24 cellular contexts compared by ENCODE assay signal in the genomic region with DNA sequence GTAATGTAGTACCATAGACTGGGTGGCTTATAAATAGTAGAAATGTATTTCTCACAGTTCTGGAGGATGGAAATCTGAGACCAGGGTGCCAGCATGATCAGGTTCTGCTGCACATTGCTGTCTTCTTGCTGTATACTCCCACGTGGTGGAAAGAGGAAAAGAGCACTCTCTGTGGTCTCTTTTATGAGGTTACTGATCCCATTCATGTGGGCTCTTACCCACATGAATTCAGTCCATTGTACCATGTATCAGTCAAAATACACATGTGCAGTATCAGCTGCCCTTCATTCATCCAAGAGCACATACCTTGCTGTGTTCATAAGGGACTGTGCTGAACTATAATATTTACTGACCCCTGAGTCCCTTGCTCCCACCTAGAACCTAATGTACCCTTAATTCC. TPM values are rescaled to one million over a fixed set of nuclear protein-coding genes. Genes with fewer than 3 reads are reported as not detected.
DNase-seq lines count a peak whose midpoint lies in the region; ATAC-seq, FAIRE-seq and TF ChIP-seq lines count a peak whose summit lies in the region.
"Had no signal": no experiment of that assay in that cellular context is flagged by ENCODE, and none has a peak within 500 bp of the region (broad histone marks: within the 10 kb centered on the region; RNA-seq: fewer than 3 reads in every experiment).

No MANE protein-coding gene starts in this region.

- no peak overlapping the region for H3K4me2 ChIP-seq in DND-41 (ENCODE audit: insufficient read depth, low read length)
- H3K4me2 ChIP-seq: KMS-11 had no signal

- no peaks in the 10 kb centered on the region for H3K79me2 ChIP-seq in DND-41 (ENCODE audit: insufficient read depth, low read length)

- H3K36me3 Mint-ChIP-seq in endothelial cell (ENCODE audit: low read depth, unreplicated experiment), result no peaks in the 10 kb centered on the region
- H3K36me3 Mint-ChIP-seq: CD4-positive, CD25-positive, alpha-beta regulatory T cell had no signal

- H3K36me3 ChIP-seq in DND-41 (ENCODE audit: insufficient read depth, low read length), result no peaks in the 10 kb centered on the region
- no peaks in the 10 kb centered on the region for H3K36me3 ChIP-seq in HEK293 (ENCODE audit: control insufficient read depth in 2 of 2, insufficient read depth in 1 of 2, low read length in 2 of 2)
- H3K36me3 ChIP-seq in pancreas, result peaks cover 3 to 52% (median 14%) of the 10 kb centered on the region in 3 donors

- no peak overlapping the region for H3K27ac Mint-ChIP-seq in endothelial cell (ENCODE audit: unreplicated experiment)
- H3K27ac Mint-ChIP-seq: CD4-positive, CD25-positive, alpha-beta regulatory T cell had no signal

- H3K27ac ChIP-seq in DND-41 (ENCODE audit: low read length) (no peak overlapping the region), HEK293 (ENCODE audit: extremely low read depth, low read depth, low read length) (no peak overlapping the region), pancreas (no peak overlapping the region)
- H3K27ac ChIP-seq: KMS-11, Peyer's patch had no signal

- ATAC-seq in DND-41 (ENCODE audit: insufficient read depth, low read depth) (peak; percentile 99), pancreas (peak in 2 of 4 donors; percentile 1 to 5)
- ATAC-seq: HepG2, Right ventricle myocardium inferior, SK-N-SH treated with all-trans-retinoic acid at 6 μM for 48 hours had no signal

- TF ChIP-seq CTCF in DND-41 (IDR thresholded peaks at IDR 0.05; ENCODE audit: borderline replicate concordance, extremely low read depth, low read length, poor library complexity, severe bottlenecking), result no peak
- no peak for TF ChIP-seq CTCF in HEK293 (tag by site-specific recombination; IDR thresholded peaks at IDR 0.05)
- TF ChIP-seq CTCF in pancreas (IDR thresholded peaks at IDR 0.05), result no peak
- TF ChIP-seq CTCF in endothelial cell (IDR thresholded peaks at IDR 0.05; ENCODE audit: unreplicated experiment), result no peak

- H3K27me3 ChIP-seq in DND-41 (ENCODE audit: insufficient read depth, low read length, poor library complexity) (no peaks in the 10 kb centered on the region), pancreas (no peaks in the 10 kb centered on the region)
- H3K27me3 ChIP-seq: Peyer's patch had no signal

- intact Hi-C loops in pancreas (cut with DNase I), result no loop called here

- H2AFZ ChIP-seq in DND-41 (ENCODE audit: low read depth, low read length), result no peak overlapping the region

- H3K4me3 ChIP-seq in DND-41 (ENCODE audit: low read depth in 1 of 2, low read length in 2 of 2) (no peak overlapping the region), HEK293 (ENCODE audit: low read depth, low read length) (no peak overlapping the region), pancreas (peak overlapping the region in 3 of 4 donors; percentile 2 to 22 (median 15))
- H3K4me3 ChIP-seq: Peyer's patch had no signal

- H3K4me1 ChIP-seq in DND-41 (ENCODE audit: insufficient read depth, low read length), result no peaks in the 10 kb centered on the region
- no peaks in the 10 kb centered on the region for H3K4me1 ChIP-seq in HEK293 (ENCODE audit: control insufficient read depth, insufficient read depth, low read length)
- H3K4me1 ChIP-seq in pancreas, result peaks cover 0 to 22% (median 0%) of the 10 kb centered on the region in 3 donors
- H3K4me1 ChIP-seq: Peyer's patch had no signal

- H3K9me3 Mint-ChIP-seq in endothelial cell (ENCODE audit: unreplicated experiment), result no peaks in the 10 kb centered on the region

- CTCF ChIA-PET in HEK293 (lab: Yijun Ruan, JAX), result no interaction called here

- no peak overlapping the region for H3K4me3 Mint-ChIP-seq in endothelial cell (ENCODE audit: unreplicated experiment)
- H3K4me3 Mint-ChIP-seq: CD4-positive, CD25-positive, alpha-beta regulatory T cell had no signal

- POLR2A ChIA-PET in HEK293 (lab: Yijun Ruan, JAX), result interaction anchor here (0.5 kb wide), 1 partner anchor 105 kb away, joined by 3 read pairs; no protein-coding TSS in a partner anchor

- H3K9me3 ChIP-seq in DND-41 (ENCODE audit: insufficient read depth, low read length, severe bottlenecking) (no peaks in the 10 kb centered on the region), HEK293 (ENCODE audit: control insufficient read depth, insufficient read depth, low read depth, low read length) (no peaks in the 10 kb centered on the region), pancreas (no peaks in the 10 kb centered on the region)
- H3K9me3 ChIP-seq: Peyer's patch had no signal

- 6 to 18% methylated on average over 1 of the region's 1 CpG for WGBS in pancreas, 2 donors

- no peak overlapping the region for H3K9ac ChIP-seq in DND-41 (ENCODE audit: low read depth, low read length)
- H3K9ac ChIP-seq: KMS-11 had no signal

- H4K20me1 ChIP-seq in DND-41 (ENCODE audit: insufficient read depth, low read length), result no peaks in the 10 kb centered on the region

- no peak for FAIRE-seq in pancreas (lab: Jason Lieb, UNC)
- FAIRE-seq: HepG2 had no signal

- DNase-seq in DND-41, result peak; percentile 37
- DNase-seq in SW480 (ENCODE audit: low spot score), result peak; percentile 96
- DNase-seq in pancreas, result peak in 1 of 6 donors; percentile 12
- no peak for DNase-seq in DMS 273 (lab: John Stamatoyannopoulos, UW; ENCODE audit: unreplicated experiment)
- no peak for DNase-seq in NOMO-1 (lab: John Stamatoyannopoulos, UW; ENCODE audit: unreplicated experiment in 2 of 2)
- no peak for DNase-seq in endothelial cell (ENCODE audit: low spot score)
- no peak for DNase-seq in activated CD4-positive, alpha-beta T cell treated with anti-CD3 and anti-CD28 coated beads for 4 hours
- DNase-seq: ACHN; AML-193; CD4-positive, CD25-positive, alpha-beta regulatory T cell; DMS53; GOT3; NCI-H1105 treated with DMSO at 0.1 percent for 48 hours; NCI-H1694 treated with DMSO at 0.1 percent for 48 hours; NCI-H2107; NCI-H2227 treated with DMSO at 0.1 percent for 48 hours; NCI-H524; Peyer's patch had no signal

- H3K27me3 Mint-ChIP-seq in endothelial cell (ENCODE audit: unreplicated experiment), result no peaks in the 10 kb centered on the region
- H3K27me3 Mint-ChIP-seq: CD4-positive, CD25-positive, alpha-beta regulatory T cell had no signal

- H3K4me1 Mint-ChIP-seq in endothelial cell (ENCODE audit: unreplicated experiment), result no peaks in the 10 kb centered on the region
- H3K4me1 Mint-ChIP-seq: CD4-positive, CD25-positive, alpha-beta regulatory T cell had no signal

TF ChIP-seq in HEK293, 187 proteins besides CTCF, POLR2A, EP300 and RAD21:
- TF ChIP-seq TRIM28 (IDR thresholded peaks at IDR 0.05; ENCODE audit: borderline replicate concordance, low read length), result no peak
- peak; percentile 57 for TF ChIP-seq ZFHX2 (tag by site-specific recombination; conservative IDR thresholded peaks at IDR 0.05)
- TF ChIP-seq EGR2 (tag by site-specific recombination; IDR thresholded peaks at IDR 0.05; ENCODE audit: low read depth), result peak; percentile 52; the same call in 1 of the 2 replicates

RNA-seq across cellular contexts. Expression of a gene that starts 17.1 kb away (rescaled TPM):
- 1,000 to 10,000 TPM in 5 of 6 donors, 100 to 1,000 TPM in 1; 455 to 7,545 (median 2,236) TPM for total RNA-seq in pancreas
- 1,000 to 10,000 TPM; 1,594 to 2,679 TPM for polyA plus RNA-seq in pancreas
- total RNA-seq in endothelial cell (ENCODE audit: unreplicated experiment), result not detected
- total RNA-seq: CD4-positive, CD25-positive, alpha-beta regulatory T cell; M059J; Right ventricle myocardium inferior had no signal
- polyA plus RNA-seq: CD4-positive, CD25-positive, alpha-beta regulatory T cell had no signal

RNA-seq across cellular contexts. Expression of a gene that starts 47.1 kb away (rescaled TPM):
- total RNA-seq in pancreas (1,000 to 10,000 TPM; 4,088 to 8,927 (median 4,675) TPM), endothelial cell (ENCODE audit: unreplicated experiment) (not detected)
- polyA plus RNA-seq in pancreas, result 1,000 to 10,000 TPM; 3,212 to 6,957 TPM
- total RNA-seq: CD4-positive, CD25-positive, alpha-beta regulatory T cell; HepG2; M059J; Peyer's patch; Right ventricle myocardium inferior had no signal
- polyA plus RNA-seq: CD4-positive, CD25-positive, alpha-beta regulatory T cell; HepG2 had no signal

Comparison
In these comparisons a context has a peak if more than half of its experiments do, and no peak if none do; other contexts are left out.
1. DNase-seq: peak in DND-41 (single experiment) and SW480 (single experiment); none in DMS 273 (single experiment), NOMO-1 (0 of 2), endothelial cell (single experiment) and activated CD4-positive, alpha-beta T cell treated with anti-CD3 and anti-CD28 coated beads for 4 hours (0 of 2).
2. H3K4me3 ChIP-seq: peak in pancreas (3 of 4); none in DND-41 (0 of 2) and HEK293 (single experiment).
3. RNA of a gene that starts 17.1 kb away (total RNA-seq): 455 to 7,545 TPM in pancreas; not detected in endothelial cell (single experiment); every median in the first group is over 100 times any median in the second.
4. RNA of a gene that starts 47.1 kb away (total RNA-seq): 4,088 to 8,927 TPM in pancreas; not detected in endothelial cell (single experiment); every median in the first group is over 1,000 times any median in the second.